Comparison of ENCODE assay signal across 8 cellular contexts in the genomic region with DNA sequence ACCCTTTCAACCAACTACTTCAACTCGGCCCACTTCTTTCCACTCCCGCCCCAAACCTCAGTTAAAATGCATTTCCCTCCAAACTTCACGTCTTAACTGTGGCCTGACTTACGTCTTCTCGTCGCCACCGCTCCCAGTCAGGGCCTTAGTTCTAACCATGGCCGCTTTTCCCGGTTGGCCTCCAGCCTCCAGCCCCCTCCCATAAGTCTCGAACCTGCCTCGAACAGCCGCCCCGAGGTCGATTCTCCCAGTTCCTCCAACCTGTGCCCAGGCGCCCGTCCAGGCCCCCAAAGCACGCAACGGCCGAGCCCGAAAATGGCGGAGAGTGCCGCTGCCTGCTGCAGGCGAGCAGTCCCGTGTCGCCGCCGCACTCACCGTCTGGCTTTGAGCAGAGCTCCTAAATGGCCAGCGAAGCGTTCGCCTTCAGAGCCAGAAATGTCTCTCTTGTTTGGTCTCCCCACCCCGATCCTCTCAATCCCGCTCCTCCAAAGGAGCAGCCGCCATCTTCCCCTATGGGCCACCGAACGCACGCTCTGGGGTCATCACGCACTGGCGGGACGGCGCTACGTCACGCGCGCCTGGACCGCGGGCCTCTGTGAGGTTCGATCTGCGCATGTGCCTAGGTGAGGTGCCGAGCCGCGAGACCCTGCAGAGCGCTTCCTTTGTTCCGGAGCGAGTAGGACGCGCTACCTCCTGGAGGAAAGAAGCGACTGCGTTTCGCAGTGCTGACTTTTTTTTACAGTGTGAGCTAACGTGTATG. TPM values are rescaled to one million over a fixed set of nuclear protein-coding genes. Genes with fewer than 3 reads are reported as not detected.
DNase-seq lines count a peak whose midpoint lies in the region; ATAC-seq and TF ChIP-seq lines count a peak whose summit lies in the region.

A gene (minus strand): TSS at position 535 of the 760 bp plus-strand sequence. CDS start 40,190 bp downstream, outside the sequence.

- peaks cover 0 to 2% (median 1%) of the 10 kb centered on the region in 3 donors for H3K27me3 Mint-ChIP-seq in CD14-positive monocyte (ENCODE audit: low read depth in 3 of 3)

- peak within 1 kb of the TSS; percentile 88 to 95 for H3K27ac ChIP-seq in liver (ENCODE audit: low read depth in 1 of 2, low read length in 2 of 2)

- peak; percentile 85 for DNase-seq in CD14-positive monocyte (ENCODE audit: low spot score)
- DNase-seq in NCI-H748 (lab: John Stamatoyannopoulos, UW; ENCODE audit: unreplicated experiment): peak; percentile 91
- peak; percentile 94 for DNase-seq in activated CD4-positive, alpha-beta T cell treated with anti-CD3 and anti-CD28 coated beads, Interleukin-2, amount 50 U/mL, for 1 hour
- peak; percentile 95 for DNase-seq in dermis blood vessel endothelial cell
- peak; percentile 89 to 93 for DNase-seq in stimulated activated CD4-positive, alpha-beta T cell treated with anti-CD3 and anti-CD28 coated beads, Interleukin-4, amount 100 ng/mL, for 4 hours

- H3K4me1 Mint-ChIP-seq in CD14-positive monocyte: peaks cover 41% of the 10 kb centered on the region

- intact Hi-C loops in CD14-positive monocyte (cut with micrococcal nuclease): loop anchor here in 1 of 2 donors (5.0 kb wide), 1 partner anchor 46 kb away; a partner anchor contains a TSS

- WGBS in liver: under 1% methylated on average over 61 of the region's 61 CpGs

- peak within 1 kb of the TSS; percentile 98 to 100 (median 99) for H3K27ac Mint-ChIP-seq in CD14-positive monocyte

- H3K9me3 Mint-ChIP-seq in CD14-positive monocyte: peaks cover 0 to 2% (median 0%) of the 10 kb centered on the region in 7 donors

- H3K27me3 ChIP-seq in liver (ENCODE audit: control insufficient read depth in 4 of 4, insufficient read depth in 4 of 4, low read length in 3 of 4): no peaks in the 10 kb centered on the region

- no peaks in the 10 kb centered on the region for H3K36me3 ChIP-seq in liver (ENCODE audit: control insufficient read depth in 4 of 4, insufficient read depth in 3 of 4, low read depth in 1 of 4, low read length in 3 of 4)

- peaks cover 4 to 39% (median 25%) of the 10 kb centered on the region in 4 donors for H3K4me1 ChIP-seq in liver (ENCODE audit: control insufficient read depth in 4 of 4, insufficient read depth in 4 of 4, low read length in 3 of 4)

- H3K4me3 Mint-ChIP-seq in CD14-positive monocyte: peak within 1 kb of the TSS; percentile 97 to 100

- H3K9ac ChIP-seq in liver (ENCODE audit: low read depth in 1 of 2, low read length in 2 of 2): peak within 1 kb of the TSS; percentile 86 to 97

- peaks cover 0 to 1% of the 10 kb centered on the region in 2 donors for H3K36me3 Mint-ChIP-seq in CD14-positive monocyte

- no peaks in the 10 kb centered on the region for H3K9me3 ChIP-seq in liver (ENCODE audit: control insufficient read depth in 4 of 4, low read length in 3 of 4)

- ATAC-seq in GM19351 (IDR thresholded peaks at IDR 0.05; ENCODE audit: unreplicated experiment) (peak; percentile 98), HG03521 (IDR thresholded peaks at IDR 0.05; ENCODE audit: unreplicated experiment) (peak; percentile 97)

- peak within 1 kb of the TSS; percentile 68 to 98 (median 84) for H3K4me3 ChIP-seq in liver (ENCODE audit: low read depth in 1 of 3, low read length in 3 of 3)

- TF ChIP-seq CTCF in CD14-positive monocyte (IDR thresholded peaks at IDR 0.05) (no peak), liver (IDR thresholded peaks at IDR 0.05; ENCODE audit: low read depth, low read length, missing input control) (no peak)

- peak; percentile 55 to 63 for TF ChIP-seq RAD21 in liver (IDR thresholded peaks at IDR 0.05)

TF ChIP-seq in liver, 16 proteins besides CTCF, POLR2A, EP300 and RAD21:
- TF ChIP-seq, protein P1, sequence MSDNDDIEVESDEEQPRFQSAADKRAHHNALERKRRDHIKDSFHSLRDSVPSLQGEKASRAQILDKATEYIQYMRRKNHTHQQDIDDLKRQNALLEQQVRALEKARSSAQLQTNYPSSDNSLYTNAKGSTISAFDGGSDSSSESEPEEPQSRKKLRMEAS (IDR thresholded peaks at IDR 0.05): peak; percentile 60
- TF ChIP-seq, protein P2, sequence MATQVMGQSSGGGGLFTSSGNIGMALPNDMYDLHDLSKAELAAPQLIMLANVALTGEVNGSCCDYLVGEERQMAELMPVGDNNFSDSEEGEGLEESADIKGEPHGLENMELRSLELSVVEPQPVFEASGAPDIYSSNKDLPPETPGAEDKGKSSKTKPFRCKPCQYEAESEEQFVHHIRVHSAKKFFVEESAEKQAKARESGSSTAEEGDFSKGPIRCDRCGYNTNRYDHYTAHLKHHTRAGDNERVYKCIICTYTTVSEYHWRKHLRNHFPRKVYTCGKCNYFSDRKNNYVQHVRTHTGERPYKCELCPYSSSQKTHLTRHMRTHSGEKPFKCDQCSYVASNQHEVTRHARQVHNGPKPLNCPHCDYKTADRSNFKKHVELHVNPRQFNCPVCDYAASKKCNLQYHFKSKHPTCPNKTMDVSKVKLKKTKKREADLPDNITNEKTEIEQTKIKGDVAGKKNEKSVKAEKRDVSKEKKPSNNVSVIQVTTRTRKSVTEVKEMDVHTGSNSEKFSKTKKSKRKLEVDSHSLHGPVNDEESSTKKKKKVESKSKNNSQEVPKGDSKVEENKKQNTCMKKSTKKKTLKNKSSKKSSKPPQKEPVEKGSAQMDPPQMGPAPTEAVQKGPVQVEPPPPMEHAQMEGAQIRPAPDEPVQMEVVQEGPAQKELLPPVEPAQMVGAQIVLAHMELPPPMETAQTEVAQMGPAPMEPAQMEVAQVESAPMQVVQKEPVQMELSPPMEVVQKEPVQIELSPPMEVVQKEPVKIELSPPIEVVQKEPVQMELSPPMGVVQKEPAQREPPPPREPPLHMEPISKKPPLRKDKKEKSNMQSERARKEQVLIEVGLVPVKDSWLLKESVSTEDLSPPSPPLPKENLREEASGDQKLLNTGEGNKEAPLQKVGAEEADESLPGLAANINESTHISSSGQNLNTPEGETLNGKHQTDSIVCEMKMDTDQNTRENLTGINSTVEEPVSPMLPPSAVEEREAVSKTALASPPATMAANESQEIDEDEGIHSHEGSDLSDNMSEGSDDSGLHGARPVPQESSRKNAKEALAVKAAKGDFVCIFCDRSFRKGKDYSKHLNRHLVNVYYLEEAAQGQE (IDR thresholded peaks at IDR 0.05): peak; percentile 79
- TF ChIP-seq JUND (IDR thresholded peaks at IDR 0.05) (no peak), RXRA (IDR thresholded peaks at IDR 0.05) (peak; percentile 38 to 51), YY1 (IDR thresholded peaks at IDR 0.05) (peak; percentile 99), FOXA1 (IDR thresholded peaks at IDR 0.05) (no peak), HNF4G (IDR thresholded peaks at IDR 0.05) (no peak), EGR1 (IDR thresholded peaks at IDR 0.05; ENCODE audit: low read depth in 2 of 2) (no peak), GABPA (IDR thresholded peaks at IDR 0.05 in 1 of 2, conservative IDR thresholded peaks at IDR 0.05 in 1 of 2) (peak in 1 of 2 donors; percentile 30), HNF4A (conservative IDR thresholded peaks at IDR 0.05) (no peak), SP1 (IDR thresholded peaks at IDR 0.05) (peak; percentile 27), NR2F2 (IDR thresholded peaks at IDR 0.05) (peak; percentile 35), FOXA2 (IDR thresholded peaks at IDR 0.05) (no peak), TAF1 (conservative IDR thresholded peaks at IDR 0.05) (peak; percentile 81)
- TF ChIP-seq, protein P3, sequence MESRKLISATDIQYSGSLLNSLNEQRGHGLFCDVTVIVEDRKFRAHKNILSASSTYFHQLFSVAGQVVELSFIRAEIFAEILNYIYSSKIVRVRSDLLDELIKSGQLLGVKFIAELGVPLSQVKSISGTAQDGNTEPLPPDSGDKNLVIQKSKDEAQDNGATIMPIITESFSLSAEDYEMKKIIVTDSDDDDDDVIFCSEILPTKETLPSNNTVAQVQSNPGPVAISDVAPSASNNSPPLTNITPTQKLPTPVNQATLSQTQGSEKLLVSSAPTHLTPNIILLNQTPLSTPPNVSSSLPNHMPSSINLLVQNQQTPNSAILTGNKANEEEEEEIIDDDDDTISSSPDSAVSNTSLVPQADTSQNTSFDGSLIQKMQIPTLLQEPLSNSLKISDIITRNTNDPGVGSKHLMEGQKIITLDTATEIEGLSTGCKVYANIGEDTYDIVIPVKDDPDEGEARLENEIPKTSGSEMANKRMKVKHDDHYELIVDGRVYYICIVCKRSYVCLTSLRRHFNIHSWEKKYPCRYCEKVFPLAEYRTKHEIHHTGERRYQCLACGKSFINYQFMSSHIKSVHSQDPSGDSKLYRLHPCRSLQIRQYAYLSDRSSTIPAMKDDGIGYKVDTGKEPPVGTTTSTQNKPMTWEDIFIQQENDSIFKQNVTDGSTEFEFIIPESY (IDR thresholded peaks at IDR 0.05): no peak
- TF ChIP-seq, protein P4, sequence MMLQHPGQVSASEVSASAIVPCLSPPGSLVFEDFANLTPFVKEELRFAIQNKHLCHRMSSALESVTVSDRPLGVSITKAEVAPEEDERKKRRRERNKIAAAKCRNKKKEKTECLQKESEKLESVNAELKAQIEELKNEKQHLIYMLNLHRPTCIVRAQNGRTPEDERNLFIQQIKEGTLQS (IDR thresholded peaks at IDR 0.05): no peak

RNA-seq across cellular contexts. Expression of the gene that starts here (rescaled TPM):
- polyA plus RNA-seq in CD14-positive monocyte (10 to 100 TPM; 12.5 to 19.6 TPM), liver (10 to 100 TPM in 1 of 2 donors, 1 to 10 TPM in 1; 8.2 to 21.2 TPM)
- total RNA-seq in dermis blood vessel endothelial cell (30.8 and 54.9 TPM in 2 replicates), liver (10 to 100 TPM; 23.7 to 37.5 TPM)

Comparison
In these comparisons a context has a peak if more than half of its experiments do, and no peak if none do; other contexts are left out.
1. Peak in every context shown above with its lines: DNase-seq, ATAC-seq, H3K4me3 ChIP-seq and H3K27ac ChIP-seq.